ENCODE assay signal across 8 cellular contexts in the genomic region with DNA sequence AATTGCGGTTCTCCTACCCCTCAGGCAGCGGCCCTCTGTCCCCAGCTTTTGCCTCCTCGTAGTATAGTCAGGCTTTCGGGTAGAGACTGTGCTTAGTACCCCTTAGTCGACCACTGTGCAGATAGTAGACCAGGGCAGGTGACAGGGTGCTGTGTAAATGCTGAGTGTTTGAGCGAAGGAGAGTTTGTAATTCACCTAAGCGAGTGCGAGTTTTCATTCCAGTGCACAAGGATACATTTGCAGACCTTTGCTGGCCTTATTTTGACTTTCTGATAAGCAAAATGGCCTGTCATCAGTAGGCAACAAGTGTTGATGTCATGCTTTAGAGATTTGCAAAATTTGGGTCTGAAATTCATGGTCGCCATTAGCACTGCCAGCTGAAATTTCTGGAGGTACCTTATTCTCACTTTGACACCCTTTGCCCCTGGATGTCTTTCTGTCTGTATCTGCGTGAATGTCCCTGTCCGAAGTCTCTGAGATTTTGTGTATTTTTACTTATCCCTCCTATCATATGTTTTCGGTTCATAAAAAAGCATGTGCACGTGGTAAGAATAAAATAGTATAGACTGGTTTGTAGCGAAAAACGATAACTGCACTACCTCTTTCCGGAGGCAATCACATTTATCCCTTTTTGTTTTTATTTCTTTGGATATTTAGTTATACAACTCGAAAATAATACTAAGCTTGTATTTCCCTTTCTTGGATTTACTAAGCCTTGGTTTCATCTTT. TPM values are rescaled to one million over a fixed set of nuclear protein-coding genes. Genes with fewer than 3 reads are reported as not detected.
DNase-seq lines count a peak whose midpoint lies in the region; ATAC-seq and TF ChIP-seq lines count a peak whose summit lies in the region.

No MANE protein-coding gene starts in this region.

- DNase-seq in RKO (ENCODE audit: low spot score) (peak; percentile 57), erythroblast (lab: John Stamatoyannopoulos, UW) (peak; percentile 78 to 86), sciatic nerve (ENCODE audit: low spot score) (no peak), activated gamma-delta T cell (lab: John Stamatoyannopoulos, UW) (no peak)
- no peak for DNase-seq in stimulated activated naive CD4-positive, alpha-beta T cell (lab: John Stamatoyannopoulos, UW)

- no peaks in the 10 kb centered on the region for H3K36me3 ChIP-seq in ACC112 (ENCODE audit: insufficient read depth, low read length)

- intact Hi-C loops in sciatic nerve (cut with DNase I) = no loop called here

- peak overlapping the region; percentile 69 for H2AFZ ChIP-seq in ACC112 (ENCODE audit: low read length, unreplicated experiment)

- H3K27me3 ChIP-seq in ACC112 (ENCODE audit: insufficient read depth, low read length) = no peaks in the 10 kb centered on the region

- peak overlapping the region; percentile 91 for H3K4me3 ChIP-seq in ACC112 (ENCODE audit: low read depth, low read length)

- H3K4me1 ChIP-seq in ACC112 (ENCODE audit: control insufficient read depth, insufficient read depth, low read length, unreplicated experiment) = peaks cover 15% of the 10 kb centered on the region

- ATAC-seq in GM21447 (IDR thresholded peaks at IDR 0.05; ENCODE audit: unreplicated experiment) = peak; percentile 7
- peak; percentile 1 for ATAC-seq in sciatic nerve
- ATAC-seq in HG03139 (IDR thresholded peaks at IDR 0.05; ENCODE audit: unreplicated experiment) = no peak

- TF ChIP-seq POLR2A in erythroblast (IDR thresholded peaks at IDR 0.05; ENCODE audit: low read length) = peak; percentile 21

- H3K27ac ChIP-seq in ACC112 (ENCODE audit: low read depth, low read length) = peak overlapping the region; percentile 70

- peaks cover 63% of the 10 kb centered on the region for H3K79me2 ChIP-seq in ACC112 (ENCODE audit: control insufficient read depth, insufficient read depth, low read length, unreplicated experiment)

RNA-seq across cellular contexts. Expression of gene LMNB1, which starts 1.9 kb away (rescaled TPM):
- total RNA-seq in sciatic nerve = 9.2 TPM

Comparison
In these comparisons a context has a peak if more than half of its experiments do, and no peak if none do; other contexts are left out.
1. DNase-seq: peak in RKO (single experiment) and erythroblast (2 of 2); none in sciatic nerve (single experiment), activated gamma-delta T cell (single experiment) and stimulated activated naive CD4-positive, alpha-beta T cell (0 of 6).